22 cellular contexts compared by ENCODE assay signal in the genomic region with DNA sequence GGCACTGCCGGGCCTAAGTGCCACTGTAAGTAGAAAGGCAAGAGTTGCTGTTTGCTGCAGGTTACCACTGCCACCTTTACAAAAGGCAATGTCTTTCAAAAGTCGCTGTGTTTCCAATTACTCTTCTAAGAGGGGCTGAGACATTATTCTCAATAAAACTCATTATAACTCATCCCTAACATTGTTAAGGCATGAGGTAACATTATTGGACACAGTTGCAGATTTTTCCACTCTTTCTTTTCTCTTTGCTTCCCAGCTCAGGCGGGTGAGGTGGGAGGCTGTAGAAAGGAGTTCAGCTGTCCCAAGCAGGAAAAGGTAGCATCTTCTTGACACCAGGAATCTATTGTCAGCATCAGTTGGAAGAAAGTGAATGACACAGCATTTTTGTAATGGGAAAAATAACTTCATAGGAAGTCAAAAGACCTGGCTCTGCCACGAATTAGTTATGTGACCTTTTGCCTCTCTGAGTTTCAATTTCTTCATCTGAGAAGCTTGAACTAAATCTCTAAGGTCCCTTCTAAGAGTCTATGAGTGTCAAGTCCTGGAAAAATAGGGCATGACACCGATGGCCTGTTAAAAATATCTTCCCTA. TPM values are rescaled to one million over a fixed set of nuclear protein-coding genes. Genes with fewer than 3 reads are reported as not detected.
A peak's percentile ranks its signal among the peaks of the same experiment; 100 is the strongest.
DNase-seq lines count a peak whose midpoint lies in the region; ATAC-seq and TF ChIP-seq lines count a peak whose summit lies in the region.
"Had no signal": no experiment of that assay in that cellular context is flagged by ENCODE, and none has a peak within 500 bp of the region (broad histone marks: within the 10 kb centered on the region; RNA-seq: fewer than 3 reads in every experiment).

No MANE protein-coding gene starts in this region.

- no peaks in the 10 kb centered on the region for H3K36me3 ChIP-seq in IMR-90 (ENCODE audit: control insufficient read depth, insufficient read depth, low read length)
- no peaks in the 10 kb centered on the region for H3K36me3 ChIP-seq in skeletal muscle tissue (ENCODE audit: control insufficient read depth in 3 of 3, insufficient read depth in 3 of 3, low read length in 3 of 3)
- H3K36me3 ChIP-seq: neutrophil, SJCRH30 had no signal

- peaks cover 4% of the 10 kb centered on the region; the same call in 1 of the 2 replicates for H3K4me1 ChIP-seq in IMR-90 (ENCODE audit: control insufficient read depth, insufficient read depth, low read length)
- H3K4me1 ChIP-seq in skeletal muscle tissue (ENCODE audit: control insufficient read depth in 3 of 3, insufficient read depth in 3 of 3, low read length in 3 of 3): peaks cover 0 to 8% (median 2%) of the 10 kb centered on the region in 3 donors

- H3K18ac ChIP-seq in IMR-90 (ENCODE audit: low read depth, low read length): peak overlapping the region; percentile 3; the same call in 1 of the 2 replicates

- H2BK20ac ChIP-seq in IMR-90 (ENCODE audit: low read depth, low read length): peak overlapping the region; percentile 22; the same call in 1 of the 2 replicates

- H3K23ac ChIP-seq in IMR-90 (ENCODE audit: low read depth, low read length): no peak overlapping the region

- peak overlapping the region; percentile 28 for H3K14ac ChIP-seq in IMR-90 (replicated peaks; ENCODE audit: low read depth, low read length)

- H2BK120ac ChIP-seq in IMR-90 (ENCODE audit: low read depth, low read length): peak overlapping the region; percentile 44; the same call in 1 of the 2 replicates

- H3K9ac ChIP-seq in IMR-90 (ENCODE audit: low read depth, low read length) (no peak overlapping the region), skeletal muscle tissue (ENCODE audit: low read depth in 1 of 3, low read length in 3 of 3) (no peak overlapping the region)

- H4K5ac ChIP-seq in IMR-90 (ENCODE audit: low read depth, low read length): peak overlapping the region; percentile 25; the same call in 1 of the 2 replicates

- dilution Hi-C loops in IMR-90 (cut with HindIII; ENCODE audit: low sequenced_read_pairs, unreplicated experiment): no loop called here

- H2BK15ac ChIP-seq in IMR-90 (ENCODE audit: low read depth, low read length): peak overlapping the region; percentile 17; the same call in 1 of the 3 replicates

- no peak overlapping the region for H2AK9ac ChIP-seq in IMR-90 (replicated peaks; ENCODE audit: low read depth, low read length, poor library complexity)

- H3K56ac ChIP-seq in IMR-90 (ENCODE audit: extremely low read depth, insufficient read depth, low read length): no peak overlapping the region

- TF ChIP-seq POLR2A in IMR-90 (IDR thresholded peaks at IDR 0.05; ENCODE audit: low read depth, low read length): no peak

- H3K4ac ChIP-seq in IMR-90 (ENCODE audit: low read depth, low read length): no peak overlapping the region

- H3K4me3 ChIP-seq in IMR-90 (ENCODE audit: insufficient read depth, low read depth, low read length) (no peak overlapping the region), skeletal muscle tissue (ENCODE audit: low read length in 3 of 3) (no peak overlapping the region)
- H3K4me3 ChIP-seq: SJCRH30 had no signal

- POLR2A ChIA-PET in IMR-90 (lab: Charles Lee; ENCODE audit: unreplicated experiment): no interaction called here

- H2BK5ac ChIP-seq in IMR-90 (ENCODE audit: low read depth, low read length, poor library complexity, severe bottlenecking): peak overlapping the region; percentile 7

- no peak overlapping the region for H4K91ac ChIP-seq in IMR-90 (ENCODE audit: insufficient read depth, low read depth, low read length)

- H4K8ac ChIP-seq in IMR-90 (ENCODE audit: low read depth in 2 of 2, low read length in 2 of 2): peak overlapping the region in 1 of 2 experiments; percentile 73; a peak in 2 of 4 replicates

- CTCF ChIA-PET in IMR-90 (lab: Yijun Ruan, JAX): interaction anchor here (0.9 to 1.1 kb wide), 3 partner anchors 11 to 72 kb away, joined by 3 read pairs; no protein-coding TSS in a partner anchor

- no CpG with 5 or more reads among the region's 5 CpGs for WGBS in IMR-90 (ENCODE audit: extremely low coverage in 2 of 2, insufficient read length in 1 of 2), 2 experiments

- in situ Hi-C loops in IMR-90 (cut with MboI; ENCODE audit: low sequenced_read_pairs): no loop called here

- BruUV-seq in IMR-90 (replicated peaks; lab: Mats Ljungman, UMichigan): no TSS peak

- peaks cover 4% of the 10 kb centered on the region; the same call in 1 of the 2 replicates for H3K9me1 ChIP-seq in IMR-90 (ENCODE audit: insufficient read depth, low read length)

- no peak for TF ChIP-seq RAD21 in IMR-90 (IDR thresholded peaks at IDR 0.05; ENCODE audit: low read length)

- H2AK5ac ChIP-seq in IMR-90 (ENCODE audit: low read depth, low read length): no peak overlapping the region; the same call in 1 of the 2 replicates

- peaks cover 6 to 12% of the 10 kb centered on the region in 2 experiments; a peak in 3 of 4 replicates for H3K79me1 ChIP-seq in IMR-90 (ENCODE audit: low read depth in 1 of 2, low read length in 2 of 2)

- no peaks in the 10 kb centered on the region for H3K27me3 ChIP-seq in IMR-90 (ENCODE audit: control insufficient read depth, insufficient read depth, low read length)
- no peaks in the 10 kb centered on the region for H3K27me3 ChIP-seq in skeletal muscle tissue (ENCODE audit: control insufficient read depth in 3 of 3, insufficient read depth in 3 of 3, low read length in 3 of 3)
- H3K27me3 ChIP-seq: neutrophil, SJCRH30 had no signal

- H3K4me2 ChIP-seq in IMR-90 (ENCODE audit: low read depth, low read length): no peak overlapping the region

- TF ChIP-seq CTCF in IMR-90 (conservative IDR thresholded peaks at IDR 0.05; ENCODE audit: low read depth, low read length): no peak

- no peak overlapping the region for H2AFZ ChIP-seq in IMR-90 (replicated peaks; ENCODE audit: low read length, poor library complexity)

- no peaks in the 10 kb centered on the region for H3K9me3 ChIP-seq in IMR-90 (ENCODE audit: control insufficient read depth, insufficient read depth, low read length)
- H3K9me3 ChIP-seq in skeletal muscle tissue (ENCODE audit: control insufficient read depth in 3 of 3, low read length in 3 of 3): no peaks in the 10 kb centered on the region
- H3K9me3 ChIP-seq: neutrophil, SJCRH30 had no signal

- DNase-seq in AG20443 (ENCODE audit: low spot score) (peak; percentile 49), IMR-90 (peak; percentile 30), fibroblast of gingiva (ENCODE audit: low read depth) (peak; percentile 6), DMS53 (lab: John Stamatoyannopoulos, UW) (no peak), cortex of kidney (lab: John Stamatoyannopoulos, UW) (no peak)
- DNase-seq: activated CD4-positive, alpha-beta T cell treated with anti-CD3 and anti-CD28 coated beads for 36 hours; activated naive CD4-positive, alpha-beta T cell treated with anti-CD3 and anti-CD28 coated beads for 36 hours; AML-193; aorta; caudate nucleus; dermis blood vessel endothelial cell; head of caudate nucleus; KG1; NCI-H1436; NCI-H510A treated with DMSO at 0.1 percent for 48 hours; SJCRH30; small intestine; stimulated activated CD4-positive, alpha-beta T cell treated with anti-CD3 and anti-CD28 coated beads, Interleukin-1b, Interleukin-23, amount 100 ng/mL, for 48 hours; T-helper 17 cell had no signal

- H3K27ac ChIP-seq in IMR-90 (ENCODE audit: insufficient read depth, low read length) (no peak overlapping the region), skeletal muscle tissue (ENCODE audit: low read depth, low read length) (peak overlapping the region; percentile 8)
- H3K27ac ChIP-seq: SJCRH30 had no signal

- intact Hi-C loops in IMR-90 (cut with micrococcal nuclease): no loop called here

- no peak for ATAC-seq in IMR-90 (ENCODE audit: low read depth)
- ATAC-seq in GM18861 (IDR thresholded peaks at IDR 0.05; ENCODE audit: unreplicated experiment): no peak
- ATAC-seq: activated CD4-positive, alpha-beta T cell treated with anti-CD3 and anti-CD28 coated beads for 36 hours; T-helper 17 cell had no signal

- peaks cover 2% of the 10 kb centered on the region; the same call in 1 of the 2 replicates for H4K20me1 ChIP-seq in IMR-90 (ENCODE audit: insufficient read depth, low read length)

TF ChIP-seq in IMR-90, 13 proteins besides CTCF, POLR2A, EP300 and RAD21 (continues in another document):
- TF ChIP-seq RCOR1 (IDR thresholded peaks at IDR 0.05; ENCODE audit: insufficient replicate concordance, low read length) (no peak), FOS (IDR thresholded peaks at IDR 0.05; ENCODE audit: low read depth, low read length) (no peak), CEBPB (IDR thresholded peaks at IDR 0.05; ENCODE audit: low read depth, low read length) (no peak), RFX5 (IDR thresholded peaks at IDR 0.05; ENCODE audit: low read depth, low read length) (no peak), NFE2L2 (IDR thresholded peaks at IDR 0.05; ENCODE audit: low read depth, low read length) (peak; percentile 89), BHLHE40 (IDR thresholded peaks at IDR 0.05; ENCODE audit: low read depth, low read length) (no peak), MAZ (IDR thresholded peaks at IDR 0.05; ENCODE audit: borderline replicate concordance, low read depth, low read length) (no peak), SMC3 (IDR thresholded peaks at IDR 0.05; ENCODE audit: low read depth, low read length) (no peak), MAFK (IDR thresholded peaks at IDR 0.05; ENCODE audit: low read depth, low read length) (peak; percentile 37; the same call in 1 of the 2 replicates)
- TF ChIP-seq, protein P1, sequence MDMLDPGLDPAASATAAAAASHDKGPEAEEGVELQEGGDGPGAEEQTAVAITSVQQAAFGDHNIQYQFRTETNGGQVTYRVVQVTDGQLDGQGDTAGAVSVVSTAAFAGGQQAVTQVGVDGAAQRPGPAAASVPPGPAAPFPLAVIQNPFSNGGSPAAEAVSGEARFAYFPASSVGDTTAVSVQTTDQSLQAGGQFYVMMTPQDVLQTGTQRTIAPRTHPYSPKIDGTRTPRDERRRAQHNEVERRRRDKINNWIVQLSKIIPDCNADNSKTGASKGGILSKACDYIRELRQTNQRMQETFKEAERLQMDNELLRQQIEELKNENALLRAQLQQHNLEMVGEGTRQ (IDR thresholded peaks at IDR 0.05; ENCODE audit: low read depth, low read length): no peak
- TF ChIP-seq, protein P2, sequence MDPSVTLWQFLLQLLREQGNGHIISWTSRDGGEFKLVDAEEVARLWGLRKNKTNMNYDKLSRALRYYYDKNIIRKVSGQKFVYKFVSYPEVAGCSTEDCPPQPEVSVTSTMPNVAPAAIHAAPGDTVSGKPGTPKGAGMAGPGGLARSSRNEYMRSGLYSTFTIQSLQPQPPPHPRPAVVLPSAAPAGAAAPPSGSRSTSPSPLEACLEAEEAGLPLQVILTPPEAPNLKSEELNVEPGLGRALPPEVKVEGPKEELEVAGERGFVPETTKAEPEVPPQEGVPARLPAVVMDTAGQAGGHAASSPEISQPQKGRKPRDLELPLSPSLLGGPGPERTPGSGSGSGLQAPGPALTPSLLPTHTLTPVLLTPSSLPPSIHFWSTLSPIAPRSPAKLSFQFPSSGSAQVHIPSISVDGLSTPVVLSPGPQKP (IDR thresholded peaks at IDR 0.05; ENCODE audit: borderline replicate concordance, low read depth, low read length): no peak

RNA-seq across cellular contexts. Expression of a gene that starts 2.1 kb away (rescaled TPM):
- 19.9 and 30.3 TPM in 2 replicates for total RNA-seq in IMR-90 (2012; rRNA removed)
- polyA plus RNA-seq in IMR-90 (2012; rRNA removed): 14.3 and 16.0 TPM in 2 replicates
- polyA plus RNA-seq in IMR-90 (2012; cell fraction: cytosol; rRNA removed): 5.7 and 6.5 TPM in 2 replicates
- polyA plus RNA-seq in IMR-90 (2012; cell fraction: nucleus; rRNA removed; ENCODE audit: low replicate concordance): 3.5 and 7.6 TPM in 2 replicates
- total RNA-seq in skeletal muscle tissue: 14.6 TPM

Comparison
In these comparisons a context has a peak if more than half of its experiments do, and no peak if none do; other contexts are left out.
1. DNase-seq: peak in AG20443 (single experiment), IMR-90 (single experiment) and fibroblast of gingiva (single experiment); none in DMS53 (single experiment) and cortex of kidney (single experiment).